ENCODE assay signal across 8 cellular contexts in genomic region chr4:70601422-70602039, GRCh38. TPM values are rescaled to one million over a fixed set of nuclear protein-coding genes. Genes with fewer than 3 reads are reported as not detected.
DNase-seq lines count a peak whose midpoint lies in the region; ATAC-seq and TF ChIP-seq lines count a peak whose summit lies in the region.

No MANE protein-coding gene starts in this region.

- peaks cover 0 to 5% (median 0%) of the 10 kb centered on the region in 45 donors for H3K27me3 ChIP-seq in dorsolateral prefrontal cortex

- H3K4me1 Mint-ChIP-seq in Calu3 (ENCODE audit: low read depth, unreplicated experiment): no peaks in the 10 kb centered on the region

- H3K4me3 Mint-ChIP-seq in Calu3 (ENCODE audit: low read depth, unreplicated experiment): no peak overlapping the region

- H3K27ac ChIP-seq in dorsolateral prefrontal cortex: no peak overlapping the region

- CTCF ChIA-PET in Calu3 (lab: Charles Lee): interaction anchor here (1.0 kb wide), 1 partner anchor 51 kb away, joined by 5 read pairs; no protein-coding TSS in a partner anchor

- H3K27me3 Mint-ChIP-seq in Calu3 (ENCODE audit: unreplicated experiment): no peaks in the 10 kb centered on the region

- no peak overlapping the region for H3K27ac Mint-ChIP-seq in Calu3 (ENCODE audit: unreplicated experiment)

- no peaks in the 10 kb centered on the region for H3K36me3 Mint-ChIP-seq in Calu3 (ENCODE audit: insufficient read depth, unreplicated experiment)

- ATAC-seq in GM19463 (IDR thresholded peaks at IDR 0.05; ENCODE audit: unreplicated experiment) (peak; percentile 99), HG03469 (IDR thresholded peaks at IDR 0.05; ENCODE audit: unreplicated experiment) (peak; percentile 99)

- peak; percentile 70 for TF ChIP-seq CTCF in Calu3 (IDR thresholded peaks at IDR 0.05; ENCODE audit: unreplicated experiment)
- peak in 54 of 56 donors; percentile 25 to 74 (median 56) for TF ChIP-seq CTCF in dorsolateral prefrontal cortex (IDR thresholded peaks at IDR 0.05 in 54 of 56, conservative IDR thresholded peaks at IDR 0.05 in 2 of 56; ENCODE audit: low read depth in 1 of 56, partially characterized antibody in 56 of 56)

- DNase-seq in Calu3 (peak; percentile 68), NCI-H524 (lab: John Stamatoyannopoulos, UW) (peak; percentile 55 to 84), dorsolateral prefrontal cortex (peak in 7 of 10 donors; percentile 4 to 48 (median 36)), midbrain (lab: John Stamatoyannopoulos, UW) (peak; percentile 32)
- peak; percentile 67 for DNase-seq in activated CD4-positive, alpha-beta T cell treated with anti-CD3 and anti-CD28 coated beads for 48 hours
- peak; percentile 21 for DNase-seq in stimulated activated CD8-positive, alpha-beta memory T cell treated with anti-CD3 and anti-CD28 coated beads, Interleukin-7, amount 100 ng/mL, for 24 hours (ENCODE audit: low read depth)

- no peaks in the 10 kb centered on the region for H3K9me3 Mint-ChIP-seq in Calu3 (ENCODE audit: low read depth, unreplicated experiment)

- intact Hi-C loops in Calu3 (cut with micrococcal nuclease; ENCODE audit: unreplicated experiment): loop anchor here (1.0 to 5.0 kb wide), 3 partner anchors 51 to 406 kb away; partner anchors contain the start of gene UTP3
- intact Hi-C loops in dorsolateral prefrontal cortex (cut with DNase I): no loop called here

- no peak overlapping the region for H3K4me3 ChIP-seq in dorsolateral prefrontal cortex

- no TSS peak for BruUV-seq in Calu3 (replicated peaks; lab: Mats Ljungman, UMichigan)

RNA-seq across cellular contexts. Expression of gene AMBN, which starts 9.5 kb away (rescaled TPM):
- total RNA-seq in Calu3 (2022) (not detected in 2 replicates), dorsolateral prefrontal cortex (under 1 TPM in 2 of 120 experiments, not detected in 118; 0.30 to 0.44 TPM)

RNA-seq across cellular contexts. Expression of gene ENAM, which starts 27.0 kb away (rescaled TPM):
- 0.26 and 1.0 TPM in 2 replicates for total RNA-seq in Calu3 (2022)
- total RNA-seq in dorsolateral prefrontal cortex: under 1 TPM in 3 of 120 experiments, not detected in 117; 0.10 to 0.70 (median 0.31) TPM
